Comparison of ENCODE assay signal across 26 cellular contexts in the genomic region with DNA sequence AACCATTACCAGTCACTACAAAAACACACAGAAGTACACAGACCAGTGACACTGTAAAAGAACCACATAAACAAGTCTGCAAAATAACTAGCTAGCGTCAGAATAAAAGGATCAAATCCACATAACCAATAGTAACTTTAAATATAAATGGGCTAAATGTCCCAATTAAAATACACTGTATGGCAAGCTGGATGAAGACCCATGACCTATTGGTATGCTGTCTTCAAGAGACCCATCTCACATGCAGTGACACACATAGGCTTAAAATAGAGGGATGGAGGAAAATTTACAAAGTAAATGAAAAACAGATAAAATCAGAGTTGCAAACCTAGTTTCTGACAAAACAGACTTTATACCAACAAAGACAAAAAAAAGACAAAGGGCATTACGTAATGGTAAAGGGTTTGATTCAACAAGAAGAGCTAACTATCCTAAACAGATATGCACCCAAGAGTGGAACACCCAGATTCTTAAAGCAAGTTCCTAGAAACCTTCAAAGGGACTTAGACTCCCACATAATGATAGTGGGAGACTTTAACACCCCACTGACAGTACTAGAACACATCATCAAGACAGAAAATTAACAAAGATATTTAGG.
"Had no signal": no experiment of that assay in that cellular context is flagged by ENCODE, and none has a peak within 500 bp of the region (broad histone marks: within the 10 kb centered on the region; RNA-seq: fewer than 3 reads in every experiment).

No MANE protein-coding gene starts in this region.

- H3K4me3 ChIP-seq: stomach, suprapubic skin, testis, thoracic aorta, thyroid gland, tibial artery, tibial nerve, transverse colon, upper lobe of left lung, upper lobe of right lung, uterus, vagina had no signal

- ATAC-seq: stimulated activated effector memory CD8-positive, alpha-beta T cell treated with anti-CD3 and anti-CD28 coated beads, Interleukin-12 subunit alpha, Interleukin-12 subunit beta, amount 100 ng/mL, for 72 hours; stimulated activated memory B cell treated with anti-CD40 and anti-IgM and Interleukin-4, amounts not matched to agents 10 μg/mL and 1 μg/mL and 100 μg/mL, for 72 hours; stimulated activated naive B cell treated with anti-CD40 and anti-IgM and Interleukin-4, amounts not matched to agents 10 μg/mL and 1 μg/mL and 100 μg/mL, for 72 hours; stimulated activated naive CD8-positive, alpha-beta T cell treated with anti-CD3 and anti-CD28 coated beads, Interleukin-15, amount 100 ng/mL, for 72 hours; stimulated activated naive CD8-positive, alpha-beta T cell treated with anti-CD3 and anti-CD28 coated beads, Interleukin-15, Interleukin-2, amounts not matched to agents 100 U/mL and 50 U/mL, for 24 hours; upper lobe of right lung had no signal

- H3K4me1 ChIP-seq: stomach, suprapubic skin, testis, tibial artery, tibial nerve, transverse colon, upper lobe of left lung, upper lobe of right lung, uterus, vagina had no signal

- FAIRE-seq: urothelium cell line had no signal

- H3K9me3 ChIP-seq: testis, thoracic aorta, thyroid gland, upper lobe of right lung, uterus, vagina had no signal

- DNase-seq: stimulated activated CD4-positive, alpha-beta T cell treated with anti-CD3 and anti-CD28 coated beads, Interleukin-2, amount 100 ng/mL, for 48 hours; stimulated activated CD4-positive, alpha-beta T cell treated with anti-CD3 and anti-CD28 coated beads, Interleukin-4, amount 100 ng/mL, for 1 hour; stimulated activated CD4-positive, alpha-beta T cell treated with anti-CD3 and anti-CD28 coated beads, Interleukin-4, amount 100 ng/mL, for 4 hours; stimulated activated CD8-positive, alpha-beta memory T cell treated with anti-CD3 and anti-CD28 coated beads, Interleukin-4, amount 100 ng/mL, for 48 hours; stimulated activated naive B cell treated with anti-CD40 and anti-IgM and Interleukin-4, amounts not matched to agents 10 μg/mL and 1 μg/mL and 100 μg/mL, for 72 hours; stimulated activated naive CD4-positive, alpha-beta T cell; stimulated activated naive CD4-positive, alpha-beta T cell treated with Interleukin-2 at 50 U/mL for 16 hours; stimulated activated naive CD8-positive, alpha-beta T cell treated with anti-CD3 and anti-CD28 coated beads, Interleukin-15, amount 100 ng/mL, for 72 hours; stimulated activated naive CD8-positive, alpha-beta T cell treated with anti-CD3 and anti-CD28 coated beads, Interleukin-15, Interleukin-2, amounts not matched to agents 100 U/mL and 50 U/mL, for 24 hours; stomach; substantia nigra; testis; thyroid gland; tibial artery; transverse colon; trophoblast cell; upper lobe of left lung; upper lobe of right lung; uterus had no signal

- H3K36me3 ChIP-seq: stomach, suprapubic skin, thoracic aorta, thyroid gland, tibial artery, tibial nerve, transverse colon, upper lobe of left lung, upper lobe of right lung, uterus, vagina had no signal

- H3K27ac ChIP-seq: stomach, suprapubic skin, testis, thoracic aorta, thyroid gland, tibial artery, tibial nerve, transverse colon, upper lobe of left lung, upper lobe of right lung, uterus, vagina had no signal

- H3K27me3 ChIP-seq: stomach, suprapubic skin, testis, thyroid gland, tibial artery, tibial nerve, transverse colon, upper lobe of left lung, upper lobe of right lung, uterus, vagina had no signal
